In the genomic region with DNA sequence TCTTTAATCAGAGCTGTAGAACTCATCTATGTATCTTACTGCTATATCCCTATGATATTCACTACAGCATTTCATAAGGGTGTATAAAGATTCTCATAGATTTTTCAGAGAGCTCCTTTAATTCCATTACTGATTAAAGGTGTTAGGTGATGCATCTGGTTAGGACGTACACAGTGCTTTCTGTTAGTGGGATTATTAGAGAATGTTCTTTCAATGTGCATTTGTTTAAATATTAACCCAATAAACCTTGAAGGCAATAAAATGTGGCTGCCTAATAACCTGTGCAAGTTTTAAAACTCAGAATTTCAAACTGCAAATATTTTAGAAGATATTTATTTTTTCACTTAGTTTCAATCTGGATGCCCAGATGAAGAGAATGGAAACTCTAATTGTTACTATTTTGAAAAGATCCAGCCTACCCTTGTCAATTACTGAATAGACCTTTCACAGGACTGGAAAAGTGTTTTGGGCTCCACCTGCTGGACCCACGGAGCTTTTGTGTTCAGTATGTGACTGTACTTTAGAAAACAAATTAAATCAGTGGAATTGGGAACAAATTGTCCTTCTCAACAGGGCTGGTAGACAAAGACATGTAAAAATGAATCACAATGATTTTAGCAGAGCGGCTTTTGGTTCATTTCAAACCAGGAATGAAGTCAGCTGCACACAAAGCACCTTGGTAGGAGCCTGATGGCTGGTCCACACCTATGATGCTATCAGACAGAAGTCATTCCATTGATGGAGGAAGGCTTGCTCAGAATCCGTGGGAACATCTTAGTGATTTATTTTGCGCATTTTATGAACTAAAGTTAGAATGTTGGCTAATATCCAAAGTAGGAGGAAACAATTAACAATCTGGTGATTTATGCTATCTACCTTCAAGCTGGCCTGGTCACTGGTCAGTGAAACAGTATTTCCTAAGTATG, we compare ENCODE assay signal across 8 cellular contexts.
DNase-seq lines count a peak whose midpoint lies in the region; ATAC-seq and TF ChIP-seq lines count a peak whose summit lies in the region.

No MANE protein-coding gene starts in this region.

- TF ChIP-seq EP300 in sigmoid colon (IDR thresholded peaks at IDR 0.05): no peak

- H3K79me1 ChIP-seq in IMR-90 (ENCODE audit: low read depth in 1 of 2, low read length in 2 of 2): peaks cover 31 to 45% of the 10 kb centered on the region in 2 experiments

- DNase-seq in DMS153 treated with DMSO at 0.1 percent for 48 hours (lab: John Stamatoyannopoulos, UW; ENCODE audit: unreplicated experiment) (peak; percentile 27), GM20000 (ENCODE audit: low spot score) (peak; percentile 57), IMR-90 (peak; percentile 61), SHP77 treated with DMSO at 0.1 percent for 48 hours (lab: John Stamatoyannopoulos, UW) (peak; percentile 55), ascending aorta (ENCODE audit: low spot score in 2 of 2) (no peak), hepatic stellate cell (ENCODE audit: low spot score) (peak; percentile 29), sigmoid colon (peak; percentile 81), posterior vena cava (ENCODE audit: low spot score) (no peak)

- peak; percentile 75 for ATAC-seq in IMR-90 (ENCODE audit: low read depth)

- H3K27ac ChIP-seq in IMR-90 (ENCODE audit: insufficient read depth, low read length) (0 out of 2 replicates have a peak overlapping the region, but pooled peaks have one; percentile 33), ascending aorta (no peak overlapping the region), sigmoid colon (peak overlapping the region; percentile 50 to 90 (median 72))

- in situ Hi-C loops in IMR-90 (cut with MboI; ENCODE audit: low sequenced_read_pairs): loop anchor here (10.0 kb wide), 1 partner anchor 110 kb away; no protein-coding TSS in a partner anchor

- no peak overlapping the region for H3K56ac ChIP-seq in IMR-90 (ENCODE audit: extremely low read depth, insufficient read depth, low read length)

- H2AFZ ChIP-seq in IMR-90 (replicated peaks; ENCODE audit: low read length, poor library complexity): no peak overlapping the region

- BruUV-seq in IMR-90 (replicated peaks; lab: Mats Ljungman, UMichigan): no TSS peak

- H3K9ac ChIP-seq in IMR-90 (ENCODE audit: low read depth, low read length): no peak overlapping the region

- TF ChIP-seq POLR2A in IMR-90 (IDR thresholded peaks at IDR 0.05; ENCODE audit: low read depth, low read length) (no peak), sigmoid colon (IDR thresholded peaks at IDR 0.05) (no peak)

- dilution Hi-C loops in IMR-90 (cut with HindIII; ENCODE audit: low sequenced_read_pairs, unreplicated experiment): no loop called here

- H2AK5ac ChIP-seq in IMR-90 (ENCODE audit: low read depth, low read length): no peak overlapping the region

- H3K4me3 ChIP-seq in IMR-90 (ENCODE audit: insufficient read depth, low read depth, low read length): no peak overlapping the region
- no peak overlapping the region for H3K4me3 ChIP-seq in ascending aorta
- no peak overlapping the region for H3K4me3 ChIP-seq in sigmoid colon

- H4K91ac ChIP-seq in IMR-90 (ENCODE audit: insufficient read depth, low read depth, low read length): no peak overlapping the region

- no peak overlapping the region for H2BK20ac ChIP-seq in IMR-90 (ENCODE audit: low read depth, low read length)

- H4K5ac ChIP-seq in IMR-90 (ENCODE audit: low read depth, low read length): no peak overlapping the region

- H3K36me3 ChIP-seq in IMR-90 (ENCODE audit: control insufficient read depth, insufficient read depth, low read length): peaks cover 34% of the 10 kb centered on the region
- peaks cover 14 to 44% of the 10 kb centered on the region in 2 donors for H3K36me3 ChIP-seq in ascending aorta
- peaks cover 6 to 31% (median 16%) of the 10 kb centered on the region in 4 donors for H3K36me3 ChIP-seq in sigmoid colon

- TF ChIP-seq CTCF in GM20000 (IDR thresholded peaks at IDR 0.05; ENCODE audit: extremely low read depth, missing control alignments): peak; percentile 35
- peak; percentile 68 for TF ChIP-seq CTCF in IMR-90 (conservative IDR thresholded peaks at IDR 0.05; ENCODE audit: low read depth, low read length)
- peak; percentile 50 to 76 (median 65) for TF ChIP-seq CTCF in ascending aorta (IDR thresholded peaks at IDR 0.05)
- peak; percentile 38 to 75 (median 66) for TF ChIP-seq CTCF in sigmoid colon (IDR thresholded peaks at IDR 0.05)

- H3K4me2 ChIP-seq in IMR-90 (ENCODE audit: low read depth, low read length): no peak overlapping the region

- POLR2A ChIA-PET in IMR-90 (lab: Charles Lee; ENCODE audit: unreplicated experiment): no interaction called here

- H3K18ac ChIP-seq in IMR-90 (ENCODE audit: low read depth, low read length): no peak overlapping the region

- peaks cover 5% of the 10 kb centered on the region; the same call in 1 of the 2 replicates for H3K9me1 ChIP-seq in IMR-90 (ENCODE audit: insufficient read depth, low read length)

- peak; percentile 75 for TF ChIP-seq RAD21 in IMR-90 (IDR thresholded peaks at IDR 0.05; ENCODE audit: low read length)

- H3K23ac ChIP-seq in IMR-90 (ENCODE audit: low read depth, low read length): no peak overlapping the region

- no peak overlapping the region for H4K8ac ChIP-seq in IMR-90 (ENCODE audit: low read depth in 2 of 2, low read length in 2 of 2)

- H3K9me3 ChIP-seq in IMR-90 (ENCODE audit: control insufficient read depth, insufficient read depth, low read length) (no peaks in the 10 kb centered on the region), ascending aorta (no peaks in the 10 kb centered on the region), sigmoid colon (no peaks in the 10 kb centered on the region)

- H2BK5ac ChIP-seq in IMR-90 (ENCODE audit: low read depth, low read length, poor library complexity, severe bottlenecking): no peak overlapping the region

- no peak overlapping the region for H3K4ac ChIP-seq in IMR-90 (ENCODE audit: low read depth, low read length)

- no peak overlapping the region for H3K14ac ChIP-seq in IMR-90 (replicated peaks; ENCODE audit: low read depth, low read length)

- no peak overlapping the region for H2BK120ac ChIP-seq in IMR-90 (ENCODE audit: low read depth, low read length)

- no CpG with 5 or more reads among the region's 5 CpGs for WGBS in IMR-90 (ENCODE audit: extremely low coverage in 2 of 2, insufficient read length in 1 of 2), 2 experiments
- WGBS in sigmoid colon, 2 donors: 46 to 62% methylated on average over 5 of the region's 5 CpGs

- CTCF ChIA-PET in IMR-90 (lab: Yijun Ruan, JAX): interaction anchor here (0.6 to 2.0 kb wide), 8 partner anchors 12 to 234 kb away, joined by 3 to 15 read pairs (median 3); partner anchors contain the start of gene MBNL2

- H2AK9ac ChIP-seq in IMR-90 (replicated peaks; ENCODE audit: low read depth, low read length, poor library complexity): no peak overlapping the region

- H3K27me3 ChIP-seq in IMR-90 (ENCODE audit: control insufficient read depth, insufficient read depth, low read length): no peaks in the 10 kb centered on the region
- no peaks in the 10 kb centered on the region for H3K27me3 ChIP-seq in ascending aorta
- H3K27me3 ChIP-seq in sigmoid colon: no peaks in the 10 kb centered on the region

- intact Hi-C loops in IMR-90 (cut with micrococcal nuclease) (loop anchor here (1.0 kb wide), 2 partner anchors 121 to 234 kb away; no protein-coding TSS in a partner anchor), ascending aorta (cut with DNase I) (loop anchor here (1.0 kb wide), 1 partner anchor 234 kb away; no protein-coding TSS in a partner anchor), sigmoid colon (cut with DNase I) (loop anchor here (1.0 kb wide), 1 partner anchor 235 kb away; no protein-coding TSS in a partner anchor), posterior vena cava (cut with DNase I) (loop anchor here in 1 of 2 donors (5.0 kb wide), 1 partner anchor 122 kb away; the partner anchor contains the start of gene MBNL2)

- H3K4me1 ChIP-seq in IMR-90 (ENCODE audit: control insufficient read depth, insufficient read depth, low read length) (peaks cover 10% of the 10 kb centered on the region), ascending aorta (peaks cover 0 to 8% of the 10 kb centered on the region in 2 donors), sigmoid colon (peaks cover 0 to 56% (median 41%) of the 10 kb centered on the region in 4 donors)

- H2BK15ac ChIP-seq in IMR-90 (ENCODE audit: low read depth, low read length): no peak overlapping the region

- no peaks in the 10 kb centered on the region for H4K20me1 ChIP-seq in IMR-90 (ENCODE audit: insufficient read depth, low read length)

TF ChIP-seq in IMR-90, 13 proteins besides CTCF, POLR2A, EP300 and RAD21:
- TF ChIP-seq SMC3 (IDR thresholded peaks at IDR 0.05; ENCODE audit: low read depth, low read length): peak; percentile 88
- no peak for TF ChIP-seq FOS (IDR thresholded peaks at IDR 0.05; ENCODE audit: low read depth, low read length)
TF ChIP-seq in IMR-90: peak in this region for 1.

Comparison
In these comparisons a context has a peak if more than half of its experiments do, and no peak if none do; other contexts are left out.
1. DNase-seq: peak in DMS153 treated with DMSO at 0.1 percent for 48 hours (single experiment), GM20000 (single experiment), IMR-90 (single experiment), SHP77 treated with DMSO at 0.1 percent for 48 hours (single experiment), hepatic stellate cell (single experiment) and sigmoid colon (single experiment); none in ascending aorta (0 of 2) and posterior vena cava (single experiment).
2. H3K27ac ChIP-seq: peak in IMR-90 (single experiment) and sigmoid colon (4 of 4); none in ascending aorta (0 of 2).
3. Peak in every context shown above with its lines, with median percentiles within 50 percentile points of each other: CTCF ChIP-seq.